ENCODE assay signal across 20 cellular contexts in genomic region chr9:91132576-91133073, GRCh38.
A peak's percentile ranks its signal among the peaks of the same experiment; 100 is the strongest.
DNase-seq lines count a peak whose midpoint lies in the region; ATAC-seq, FAIRE-seq and TF ChIP-seq lines count a peak whose summit lies in the region.
"Had no signal": no experiment of that assay in that cellular context is flagged by ENCODE, and none has a peak within 500 bp of the region (broad histone marks: within the 10 kb centered on the region; RNA-seq: fewer than 3 reads in every experiment).

No MANE protein-coding gene starts in this region.

- H3K27me3 ChIP-seq in HepG2 (ENCODE audit: control insufficient read depth in 1 of 2, insufficient read depth in 2 of 2, low read length in 2 of 2) (no peaks in the 10 kb centered on the region), right lobe of liver (no peaks in the 10 kb centered on the region), vagina (no peaks in the 10 kb centered on the region), colonic mucosa (no peaks in the 10 kb centered on the region)
- H3K27me3 ChIP-seq: dorsolateral prefrontal cortex had no signal

- H3K4me1 ChIP-seq in HepG2 (ENCODE audit: insufficient read depth, low read length) (peaks cover 7% of the 10 kb centered on the region), right lobe of liver (no peaks in the 10 kb centered on the region), vagina (peaks cover 14% of the 10 kb centered on the region), colonic mucosa (no peaks in the 10 kb centered on the region)

- peaks cover 4% of the 10 kb centered on the region for H3K36me3 Mint-ChIP-seq in activated CD4-positive, alpha-beta memory T cell treated with anti-CD3 and anti-CD28 coated beads for 36 hours
- peaks cover 11% of the 10 kb centered on the region for H3K36me3 Mint-ChIP-seq in dendritic cell treated with granulocyte-macrophage colony-stimulating factor and Interleukin-4, amounts not matched to agents 40 ng/mL and 50 ng/mL, for 4 days (ENCODE audit: low read depth)

- peaks cover 4% of the 10 kb centered on the region for H3K27me3 Mint-ChIP-seq in activated CD4-positive, alpha-beta memory T cell treated with anti-CD3 and anti-CD28 coated beads for 36 hours
- H3K27me3 Mint-ChIP-seq in dendritic cell treated with granulocyte-macrophage colony-stimulating factor and Interleukin-4, amounts not matched to agents 40 ng/mL and 50 ng/mL, for 4 days, result peaks cover 3% of the 10 kb centered on the region
- H3K27me3 Mint-ChIP-seq: central memory CD8-positive, alpha-beta T cell had no signal

- TF ChIP-seq CTCF in HepG2 (CRISPR knock-in tag; IDR thresholded peaks at IDR 0.05), result no peak
- TF ChIP-seq CTCF in right lobe of liver (IDR thresholded peaks at IDR 0.05), result no peak
- TF ChIP-seq CTCF in vagina (IDR thresholded peaks at IDR 0.05), result no peak
- TF ChIP-seq CTCF in colonic mucosa (IDR thresholded peaks at IDR 0.05), result no peak

- POLR2A ChIA-PET in HepG2 (lab: Yijun Ruan, JAX), result no interaction called here
- POLR2A ChIA-PET in activated CD4-positive, alpha-beta memory T cell treated with anti-CD3 and anti-CD28 coated beads for 36 hours (lab: Charles Lee), result interaction anchor here (1.8 to 3.7 kb wide), 7 partner anchors 14 to 76 kb away, joined by 6 to 50 read pairs (median 20); no protein-coding TSS in a partner anchor

- no peak for FAIRE-seq in HepG2 (lab: Jason Lieb, UNC)
- FAIRE-seq: H1 had no signal

- peak overlapping the region; percentile 90 for H3K27ac Mint-ChIP-seq in activated CD4-positive, alpha-beta memory T cell treated with anti-CD3 and anti-CD28 coated beads for 36 hours
- peak overlapping the region; percentile 72 for H3K27ac Mint-ChIP-seq in dendritic cell treated with granulocyte-macrophage colony-stimulating factor and Interleukin-4, amounts not matched to agents 40 ng/mL and 50 ng/mL, for 4 days

- H3K27ac ChIP-seq in HepG2 (ENCODE audit: extremely low read length, insufficient read depth, low read length) (no peak overlapping the region), right lobe of liver (no peak overlapping the region), vagina (peak overlapping the region; percentile 17), colonic mucosa (no peak overlapping the region)
- H3K27ac ChIP-seq: C4-2B, dorsolateral prefrontal cortex had no signal

- no peaks in the 10 kb centered on the region for H3K9me3 Mint-ChIP-seq in activated CD4-positive, alpha-beta memory T cell treated with anti-CD3 and anti-CD28 coated beads for 36 hours
- H3K9me3 Mint-ChIP-seq in dendritic cell treated with granulocyte-macrophage colony-stimulating factor and Interleukin-4, amounts not matched to agents 40 ng/mL and 50 ng/mL, for 4 days, result no peaks in the 10 kb centered on the region
- H3K9me3 Mint-ChIP-seq: central memory CD8-positive, alpha-beta T cell had no signal

- CTCF ChIA-PET in HepG2 (lab: Yijun Ruan, JAX; ENCODE audit: low intra/inter-chr PET ratio, low total read pairs), result no interaction called here
- CTCF ChIA-PET in activated CD4-positive, alpha-beta memory T cell treated with anti-CD3 and anti-CD28 coated beads for 36 hours (lab: Charles Lee), result interaction anchor here (2.9 kb wide), 1 partner anchor 14 kb away, joined by 11 read pairs; no protein-coding TSS in a partner anchor

- no peak overlapping the region for H2AFZ ChIP-seq in HepG2 (ENCODE audit: low read length)

- BruUV-seq in HepG2 (replicated peaks; lab: Mats Ljungman, UMichigan), result no TSS peak

- no peak for TF ChIP-seq EP300 in HepG2 (IDR thresholded peaks at IDR 0.05; ENCODE audit: low read depth in 2 of 2, low read length in 2 of 2)
- no peak for TF ChIP-seq EP300 in HepG2 (CRISPR knock-in tag; IDR thresholded peaks at IDR 0.05; ENCODE audit: borderline replicate concordance)

- 91% methylated on average over 3 of the region's 3 CpGs for WGBS in HepG2 (ENCODE audit: low lambda C conversion rate)
- WGBS in right lobe of liver (ENCODE audit: insufficient coverage, low coverage, low lambda C conversion rate, missing lambda C conversion rate), result 72% methylated on average over 3 of the region's 3 CpGs

- no peak overlapping the region for H3K9ac ChIP-seq in HepG2 (ENCODE audit: insufficient read depth, low read depth, low read length)
- no peak overlapping the region for H3K9ac ChIP-seq in colonic mucosa (ENCODE audit: low read depth in 2 of 2, low read length in 2 of 2)

- H3K4me3 Mint-ChIP-seq in activated CD4-positive, alpha-beta memory T cell treated with anti-CD3 and anti-CD28 coated beads for 36 hours, result no peak overlapping the region
- H3K4me3 Mint-ChIP-seq in dendritic cell treated with granulocyte-macrophage colony-stimulating factor and Interleukin-4, amounts not matched to agents 40 ng/mL and 50 ng/mL, for 4 days, result no peak overlapping the region
- H3K4me3 Mint-ChIP-seq: central memory CD8-positive, alpha-beta T cell had no signal

- intact Hi-C loops in HepG2 (cut with micrococcal nuclease; ENCODE audit: unreplicated experiment), result no loop called here
- intact Hi-C loops in right lobe of liver (cut with DNase I), result no loop called here
- intact Hi-C loops in activated CD4-positive, alpha-beta memory T cell treated with anti-CD3 and anti-CD28 coated beads for 36 hours (cut with micrococcal nuclease), result no loop called here
- intact Hi-C loops in dendritic cell treated with granulocyte-macrophage colony-stimulating factor and Interleukin-4, amounts not matched to agents 40 ng/mL and 50 ng/mL, for 4 days (cut with micrococcal nuclease), result no loop called here
- intact Hi-C loops in vagina (cut with DNase I), result no loop called here
- intact Hi-C loops in colonic mucosa (cut with DNase I), result no loop called here

- ATAC-seq in HepG2 (no peak), right lobe of liver (no peak)

- TF ChIP-seq POLR2A in HepG2 (IDR thresholded peaks at IDR 0.05; ENCODE audit: insufficient read depth in 1 of 2, low read depth in 2 of 2, low read length in 2 of 2) (no peak), right lobe of liver (IDR thresholded peaks at IDR 0.05) (no peak), vagina (IDR thresholded peaks at IDR 0.05) (no peak)

- no peak overlapping the region for H3K4me2 ChIP-seq in HepG2 (ENCODE audit: low read depth, low read length)

- in situ Hi-C loops in HepG2 (cut with HindIII; ENCODE audit: extremely low pct_ligation_motif_present, low pct_unique_long_range_greater_than_20kb), result no loop called here

- no peaks in the 10 kb centered on the region for H3K79me2 ChIP-seq in HepG2 (ENCODE audit: insufficient read depth, low read length)

- no peaks in the 10 kb centered on the region for H4K20me1 ChIP-seq in HepG2 (ENCODE audit: insufficient read depth, low read length)

- H3K4me1 Mint-ChIP-seq in activated CD4-positive, alpha-beta memory T cell treated with anti-CD3 and anti-CD28 coated beads for 36 hours (ENCODE audit: low read depth), result peaks cover 26% of the 10 kb centered on the region
- peaks cover 29% of the 10 kb centered on the region for H3K4me1 Mint-ChIP-seq in dendritic cell treated with granulocyte-macrophage colony-stimulating factor and Interleukin-4, amounts not matched to agents 40 ng/mL and 50 ng/mL, for 4 days (ENCODE audit: low read depth)

- H3K36me3 ChIP-seq in HepG2 (replicated peaks in 1 of 2; ENCODE audit: control insufficient read depth in 1 of 2, insufficient read depth in 2 of 2, low read length in 2 of 2) (no peaks in the 10 kb centered on the region), right lobe of liver (no peaks in the 10 kb centered on the region), vagina (no peaks in the 10 kb centered on the region), colonic mucosa (no peaks in the 10 kb centered on the region)

- no peak overlapping the region for H3K4me3 ChIP-seq in HepG2 (replicated peaks in 1 of 3; ENCODE audit: insufficient read depth in 1 of 3, low read depth in 2 of 3, low read length in 3 of 3)
- H3K4me3 ChIP-seq in right lobe of liver, result no peak overlapping the region
- no peak overlapping the region for H3K4me3 ChIP-seq in vagina
- H3K4me3 ChIP-seq in colonic mucosa, result no peak overlapping the region
- H3K4me3 ChIP-seq: dorsolateral prefrontal cortex had no signal

- no peak for TF ChIP-seq RAD21 in HepG2 (CRISPR knock-in tag; IDR thresholded peaks at IDR 0.05)

- H3K9me3 ChIP-seq in HepG2 (ENCODE audit: low read length) (no peaks in the 10 kb centered on the region), right lobe of liver (no peaks in the 10 kb centered on the region), vagina (no peaks in the 10 kb centered on the region), colonic mucosa (no peaks in the 10 kb centered on the region)

- DNase-seq in HepG2 (ENCODE audit: low spot score) (no peak), right lobe of liver (no peak), vagina (ENCODE audit: extremely low spot score in 2 of 2) (no peak), NCI-H2029 (lab: John Stamatoyannopoulos, UW) (no peak), colonic mucosa (no peak)
- DNase-seq in activated CD4-positive, alpha-beta memory T cell treated with anti-CD3 and anti-CD28 coated beads for 36 hours, result no peak
- DNase-seq: activated CD4-positive, alpha-beta T cell treated with anti-CD3 and anti-CD28 coated beads, Interleukin-2, amount 50 U/mL, for 1 hour; activated naive CD4-positive, alpha-beta T cell treated with Interleukin-2 at 50 U/mL for 16 hours; dorsolateral prefrontal cortex; head of caudate nucleus; KBM-7; mesenchymal stem cell; MM.1S; NCI-H1417; NCI-H2081 treated with DMSO at 0.1 percent for 48 hours; NCI-H446 had no signal

TF ChIP-seq in HepG2, 621 proteins besides CTCF, POLR2A, EP300 and RAD21 (continues in another document):
- peak; percentile 99 for TF ChIP-seq SRSF9 (IDR thresholded peaks at IDR 0.05; ENCODE audit: borderline replicate concordance, insufficient read depth, low read depth, low read length, poor library complexity, severe bottlenecking)
- no peak for TF ChIP-seq ZNF710 (CRISPR knock-in tag; IDR thresholded peaks at IDR 0.05; ENCODE audit: borderline replicate concordance)
- TF ChIP-seq CBX1 (IDR thresholded peaks at IDR 0.05; ENCODE audit: low read depth), result no peak
- TF ChIP-seq KDM5B (CRISPR knock-in tag; IDR thresholded peaks at IDR 0.05; ENCODE audit: borderline replicate concordance), result no peak
- peak; percentile 94 for TF ChIP-seq HNRNPK (IDR thresholded peaks at IDR 0.05; ENCODE audit: low read depth, low read length, poor library complexity, severe bottlenecking)
- TF ChIP-seq ZSCAN25 (CRISPR knock-in tag; IDR thresholded peaks at IDR 0.05), result no peak
